16 cellular contexts compared by ENCODE assay signal in the genomic region with DNA sequence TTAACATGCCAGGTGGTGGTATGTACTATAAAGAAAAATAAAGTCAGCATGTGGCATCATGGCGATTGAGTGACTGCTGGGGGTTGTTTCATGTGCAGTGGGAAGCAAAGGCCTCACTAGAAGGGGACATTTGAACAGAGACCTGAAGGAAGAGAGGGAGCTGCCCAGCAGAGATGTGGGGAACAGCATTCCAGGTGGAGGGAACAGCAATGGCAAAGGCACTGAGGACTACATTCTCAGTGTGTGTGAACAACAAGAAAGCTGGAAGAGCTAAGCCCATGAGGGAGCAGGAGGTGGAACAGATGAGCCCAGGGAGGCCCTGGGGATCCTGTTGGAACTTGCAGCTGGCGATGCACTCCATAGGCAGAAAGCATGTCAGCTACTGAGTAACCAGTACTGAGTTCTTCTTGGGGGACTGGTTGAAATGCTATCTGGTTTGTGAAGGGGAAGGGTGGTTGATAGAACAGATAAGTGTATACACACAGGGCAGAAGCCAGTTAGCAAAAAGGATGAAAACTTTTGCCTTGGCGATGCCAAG. TPM values are rescaled to one million over a fixed set of nuclear protein-coding genes. Genes with fewer than 3 reads are reported as not detected.
DNase-seq lines count a peak whose midpoint lies in the region; ATAC-seq, FAIRE-seq and TF ChIP-seq lines count a peak whose summit lies in the region.
"Had no signal": no experiment of that assay in that cellular context is flagged by ENCODE, and none has a peak within 500 bp of the region (broad histone marks: within the 10 kb centered on the region; RNA-seq: fewer than 3 reads in every experiment).

No MANE protein-coding gene starts in this region.

- no peak for ATAC-seq in activated naive CD8-positive, alpha-beta T cell treated with anti-CD3 and anti-CD28 coated beads, Interleukin-2, amount 50 U/mL, for 24 hours
- no peak for ATAC-seq in GM18498 (IDR thresholded peaks at IDR 0.05; ENCODE audit: unreplicated experiment)
- ATAC-seq: GM12878, GM23338 had no signal

- no peak overlapping the region for H3K56ac ChIP-seq in H1 (replicated peaks; ENCODE audit: insufficient read length, low read depth, low read length)

- intact Hi-C loops in sigmoid colon (cut with DNase I), result no loop called here

- H3K23ac ChIP-seq in H1 (ENCODE audit: insufficient read length) (no peak overlapping the region), mesenchymal stem cell (ENCODE audit: low read length in 2 of 2) (no peak overlapping the region)

- H3K4ac ChIP-seq in H1 (replicated peaks; ENCODE audit: insufficient read length, low read depth, low read length) (no peak overlapping the region), mesenchymal stem cell (ENCODE audit: low read depth in 1 of 2, low read length in 2 of 2) (no peak overlapping the region)

- no peaks in the 10 kb centered on the region for H3K27me3 Mint-ChIP-seq in activated naive CD8-positive, alpha-beta T cell
- no peaks in the 10 kb centered on the region for H3K27me3 Mint-ChIP-seq in activated naive CD8-positive, alpha-beta T cell treated with anti-CD3 and anti-CD28 coated beads, Interleukin-2, amount 50 U/mL, for 24 hours

- H3K79me1 ChIP-seq in H1 (ENCODE audit: low read depth, low read length) (no peaks in the 10 kb centered on the region), mesenchymal stem cell (replicated peaks; ENCODE audit: low read length, poor library complexity, severe bottlenecking) (no peaks in the 10 kb centered on the region)

- H3K23me2 ChIP-seq in H1 (ENCODE audit: low read depth, low read length), result no peaks in the 10 kb centered on the region; the same call in 1 of the 2 replicates

- H3K4me1 Mint-ChIP-seq in activated naive CD8-positive, alpha-beta T cell (ENCODE audit: low read depth), result peaks cover 2% of the 10 kb centered on the region
- H3K4me1 Mint-ChIP-seq in activated naive CD8-positive, alpha-beta T cell treated with anti-CD3 and anti-CD28 coated beads, Interleukin-2, amount 50 U/mL, for 24 hours, result peaks cover 10% of the 10 kb centered on the region

- no peaks in the 10 kb centered on the region for H3K79me2 ChIP-seq in H1 (ENCODE audit: control insufficient read depth in 1 of 2, insufficient read depth in 2 of 2, low read length in 2 of 2)

- peak overlapping the region; percentile 7 for H3K27ac Mint-ChIP-seq in activated naive CD8-positive, alpha-beta T cell
- no peak overlapping the region for H3K27ac Mint-ChIP-seq in activated naive CD8-positive, alpha-beta T cell treated with anti-CD3 and anti-CD28 coated beads, Interleukin-2, amount 50 U/mL, for 24 hours
- H3K27ac Mint-ChIP-seq: GM23338 had no signal

- no peak for DNase-seq in activated naive CD8-positive, alpha-beta T cell treated with anti-CD3 and anti-CD28 coated beads, Interleukin-2, amount 50 U/mL, for 24 hours
- no peak for DNase-seq in SK-N-MC (ENCODE audit: low read depth, low spot score)
- no peak for DNase-seq in H1 (ENCODE audit: low read depth in 1 of 2, low spot score in 2 of 2)
- DNase-seq in mesenchymal stem cell, result no peak
- no peak for DNase-seq in sigmoid colon
- DNase-seq in effector CD4-positive, alpha-beta T cell, result no peak
- DNase-seq: 8988T, AML-193, DMS79 had no signal

- no peak for TF ChIP-seq RAD21 in H1 (IDR thresholded peaks at IDR 0.05 in 1 of 2, conservative IDR thresholded peaks at IDR 0.05 in 1 of 2; ENCODE audit: low read depth in 2 of 2, low read length in 2 of 2)

- no peaks in the 10 kb centered on the region; a peak in 1 of 7 replicates for H3K27me3 ChIP-seq in H1 (replicated peaks in 1 of 4; ENCODE audit: control insufficient read depth in 3 of 4, extremely low read depth in 1 of 4, insufficient read depth in 3 of 4, low read length in 3 of 4)
- H3K27me3 ChIP-seq in mesenchymal stem cell (ENCODE audit: control insufficient read depth in 1 of 2, insufficient read depth in 1 of 2, low read length in 2 of 2), result no peaks in the 10 kb centered on the region
- H3K27me3 ChIP-seq in sigmoid colon, result no peaks in the 10 kb centered on the region
- H3K27me3 ChIP-seq: BLaER1 had no signal

- TF ChIP-seq EP300 in H1 (IDR thresholded peaks at IDR 0.05; ENCODE audit: borderline replicate concordance in 1 of 2, low read depth in 2 of 2, low read length in 2 of 2) (no peak), sigmoid colon (IDR thresholded peaks at IDR 0.05) (no peak)

- TF ChIP-seq POLR2A in H1 (IDR thresholded peaks at IDR 0.05; ENCODE audit: control extremely low read depth in 1 of 2, low read depth in 2 of 2, low read length in 2 of 2) (no peak), sigmoid colon (IDR thresholded peaks at IDR 0.05) (no peak)

- no peak overlapping the region for H2BK120ac ChIP-seq in H1 (replicated peaks; ENCODE audit: low read depth, low read length)
- H2BK120ac ChIP-seq in mesenchymal stem cell (ENCODE audit: low read depth, low read length), result no peak overlapping the region

- H2BK5ac ChIP-seq in H1 (ENCODE audit: low read depth, low read length) (no peak overlapping the region), mesenchymal stem cell (ENCODE audit: low read depth, low read length, poor library complexity, severe bottlenecking) (no peak overlapping the region)

- no peaks in the 10 kb centered on the region for H3K36me3 Mint-ChIP-seq in activated naive CD8-positive, alpha-beta T cell
- no peaks in the 10 kb centered on the region for H3K36me3 Mint-ChIP-seq in activated naive CD8-positive, alpha-beta T cell treated with anti-CD3 and anti-CD28 coated beads, Interleukin-2, amount 50 U/mL, for 24 hours (ENCODE audit: low read depth)

- H2BK20ac ChIP-seq in H1 (ENCODE audit: low read length), result no peak overlapping the region

- H4K20me1 ChIP-seq in H1 (replicated peaks in 1 of 2; ENCODE audit: control insufficient read depth in 1 of 2, insufficient read depth in 2 of 2, low read length in 2 of 2), result no peaks in the 10 kb centered on the region
- H4K20me1 ChIP-seq: BLaER1 had no signal

- no peak overlapping the region for H3K4me3 ChIP-seq in SK-N-MC
- no peak overlapping the region for H3K4me3 ChIP-seq in H1 (ENCODE audit: extremely low read depth in 1 of 4, insufficient read depth in 2 of 4, low read depth in 3 of 4, low read length in 4 of 4)
- H3K4me3 ChIP-seq in mesenchymal stem cell (ENCODE audit: insufficient read depth in 1 of 2, low read depth in 1 of 2, low read length in 2 of 2), result no peak overlapping the region
- no peak overlapping the region for H3K4me3 ChIP-seq in sigmoid colon
- H3K4me3 ChIP-seq: BLaER1, GM12878, GM23338, HAP-1 had no signal

- FAIRE-seq in H1 (lab: Jason Lieb, UNC), result no peak
- FAIRE-seq: GM12878, HTR-8/SVneo had no signal

- no peak overlapping the region for H3K4me3 Mint-ChIP-seq in activated naive CD8-positive, alpha-beta T cell
- no peak overlapping the region for H3K4me3 Mint-ChIP-seq in activated naive CD8-positive, alpha-beta T cell treated with anti-CD3 and anti-CD28 coated beads, Interleukin-2, amount 50 U/mL, for 24 hours
- H3K4me3 Mint-ChIP-seq: GM23338 had no signal

- WGBS in H1 (ENCODE audit: extremely low coverage in 1 of 2, insufficient coverage in 1 of 2, insufficient read length in 1 of 2, insufficient replicate concordance in 2 of 2, low coverage in 1 of 2, low lambda C conversion rate in 2 of 2, missing lambda C conversion rate in 1 of 2), 2 experiments, result 76% methylated on average over 3 of the region's 3 CpGs; no CpG with 5 or more reads in 1 of the 2 experiments
- 96% methylated on average over 3 of the region's 3 CpGs for WGBS in mesenchymal stem cell
- WGBS in sigmoid colon, 2 donors, result 90 to 91% methylated on average over 3 of the region's 3 CpGs

- POLR2A ChIA-PET in H1 (lab: Charles Lee; ENCODE audit: partially characterized antibody), result interaction anchor here (1.8 kb wide), 1 partner anchor 22 kb away, joined by 5 read pairs; no protein-coding TSS in a partner anchor

- H2BK12ac ChIP-seq in H1 (ENCODE audit: low read depth, low read length), result no peak overlapping the region; the same call in 1 of the 2 replicates
- no peak overlapping the region for H2BK12ac ChIP-seq in mesenchymal stem cell (ENCODE audit: low read length in 2 of 2)

- H2AFZ ChIP-seq in H1 (ENCODE audit: low read length), result no peak overlapping the region
- H2AFZ ChIP-seq in mesenchymal stem cell (ENCODE audit: low read depth, low read length), result no peak overlapping the region
- H2AFZ ChIP-seq: GM23338 had no signal

- H4K8ac ChIP-seq in H1 (ENCODE audit: extremely low read depth, insufficient read depth, low read length) (no peak overlapping the region), mesenchymal stem cell (ENCODE audit: low read length) (peak overlapping the region; percentile 72)

- CTCF ChIA-PET in H1 (lab: Charles Lee; ENCODE audit: partially characterized antibody), result interaction anchor here (0.9 to 2.2 kb wide), 4 partner anchors 11 to 194 kb away, joined by 3 to 7 read pairs (median 4); no protein-coding TSS in a partner anchor

- H3K9ac ChIP-seq in SK-N-MC (ENCODE audit: insufficient read length), result no peak overlapping the region
- no peak overlapping the region for H3K9ac ChIP-seq in H1 (replicated peaks in 1 of 4; ENCODE audit: extremely low read depth in 1 of 4, low read depth in 3 of 4, low read length in 3 of 4)
- no peak overlapping the region for H3K9ac ChIP-seq in mesenchymal stem cell (ENCODE audit: low read length)
- H3K9ac ChIP-seq: BLaER1 had no signal

- H2AK5ac ChIP-seq in H1 (ENCODE audit: low read depth, low read length) (no peak overlapping the region), mesenchymal stem cell (ENCODE audit: low read length, severe bottlenecking) (no peak overlapping the region)

- H2BK15ac ChIP-seq in H1 (ENCODE audit: low read length) (no peak overlapping the region), mesenchymal stem cell (ENCODE audit: low read depth, poor library complexity, severe bottlenecking) (no peak overlapping the region)

- TF ChIP-seq CTCF in H1 (IDR thresholded peaks at IDR 0.05; ENCODE audit: control extremely low read depth in 1 of 3, insufficient read depth in 1 of 3, low read depth in 1 of 3, low read length in 3 of 3) (no peak), sigmoid colon (IDR thresholded peaks at IDR 0.05) (no peak)

- H3K9me3 ChIP-seq in SK-N-MC (ENCODE audit: low read depth, low read length), result no peaks in the 10 kb centered on the region
- no peaks in the 10 kb centered on the region for H3K9me3 ChIP-seq in H1 (ENCODE audit: insufficient read depth in 2 of 2, low read depth in 1 of 2, low read length in 1 of 2)
- no peaks in the 10 kb centered on the region for H3K9me3 ChIP-seq in mesenchymal stem cell (ENCODE audit: control insufficient read depth, low read length)
- H3K9me3 ChIP-seq in sigmoid colon, result no peaks in the 10 kb centered on the region
- H3K9me3 ChIP-seq: HAP-1 had no signal

- H3K4me1 ChIP-seq in H1 (replicated peaks in 1 of 4; ENCODE audit: control insufficient read depth in 3 of 4, insufficient read depth in 4 of 4, low read length in 3 of 4) (no peaks in the 10 kb centered on the region), mesenchymal stem cell (ENCODE audit: control insufficient read depth, insufficient read depth, low read depth, low read length) (no peaks in the 10 kb centered on the region), sigmoid colon (no peaks in the 10 kb centered on the region)

- no peaks in the 10 kb centered on the region for H3K9me3 Mint-ChIP-seq in activated naive CD8-positive, alpha-beta T cell (ENCODE audit: low read depth)
- H3K9me3 Mint-ChIP-seq in activated naive CD8-positive, alpha-beta T cell treated with anti-CD3 and anti-CD28 coated beads, Interleukin-2, amount 50 U/mL, for 24 hours, result no peaks in the 10 kb centered on the region
- H3K9me3 Mint-ChIP-seq: GM23338 had no signal

- H4K5ac ChIP-seq in H1 (ENCODE audit: insufficient read length, low read depth, low read length), result no peak overlapping the region

- H3K36me3 ChIP-seq in SK-N-MC (ENCODE audit: insufficient read depth, low read length), result no peaks in the 10 kb centered on the region
- no peaks in the 10 kb centered on the region for H3K36me3 ChIP-seq in H1 (ENCODE audit: control insufficient read depth in 2 of 4, insufficient read depth in 4 of 4, low read length in 3 of 4)
- H3K36me3 ChIP-seq in mesenchymal stem cell (ENCODE audit: control insufficient read depth in 1 of 2, insufficient read depth in 2 of 2, low read depth in 1 of 2, low read length in 2 of 2), result no peaks in the 10 kb centered on the region
- no peaks in the 10 kb centered on the region for H3K36me3 ChIP-seq in sigmoid colon
- H3K36me3 ChIP-seq: BLaER1, HAP-1 had no signal

- H3K14ac ChIP-seq in H1 (ENCODE audit: insufficient read length) (no peak overlapping the region), mesenchymal stem cell (ENCODE audit: low read length in 2 of 2) (no peak overlapping the region)

- H3K4me2 ChIP-seq in H1 (ENCODE audit: insufficient read depth in 1 of 2, low read depth in 2 of 2, low read length in 2 of 2) (no peak overlapping the region), mesenchymal stem cell (ENCODE audit: low read length, poor library complexity, severe bottlenecking) (no peak overlapping the region)
- H3K4me2 ChIP-seq: BLaER1, GM23338 had no signal

- H3K27ac ChIP-seq in SK-N-MC, result 0 out of 2 replicates have a peak overlapping the region, but pooled peaks have one; percentile 86
- no peak overlapping the region for H3K27ac ChIP-seq in H1 (ENCODE audit: low read depth, low read length)
- no peak overlapping the region for H3K27ac ChIP-seq in mesenchymal stem cell (ENCODE audit: low read length, poor library complexity, severe bottlenecking)
- no peak overlapping the region for H3K27ac ChIP-seq in sigmoid colon
- H3K27ac ChIP-seq: BLaER1 had no signal

- no peak overlapping the region for H3K18ac ChIP-seq in H1 (ENCODE audit: extremely low read depth, low read length)
- H3K18ac ChIP-seq in mesenchymal stem cell (ENCODE audit: low read depth in 1 of 2, low read length in 2 of 2), result no peak overlapping the region

- H4K91ac ChIP-seq in H1 (replicated peaks; ENCODE audit: insufficient read length, low read length) (no peak overlapping the region), mesenchymal stem cell (ENCODE audit: low read length) (peak overlapping the region; percentile 75)

RNA-seq across cellular contexts. Expression of a gene that starts 29.2 kb away (rescaled TPM):
- total RNA-seq in H1 (2021; fragmentation: NEBNext Ultra II Directional; extraction: Animal tissue kit (Norgen Biotek cat#: 25700)), result not detected in 2 replicates
- polyA plus RNA-seq in H1 (2011; rRNA removed) (not detected in 2 replicates), sigmoid colon (not detected)
- not detected for polyA plus RNA-seq in H1 (2011; cell fraction: cytosol; rRNA removed)
- not detected for polyA plus RNA-seq in H1 (2011; cell fraction: nucleus; rRNA removed)
- not detected in 4 replicates for polyA plus RNA-seq in H1 (2012, experiment 1 of 2)
- polyA plus RNA-seq in H1 (2012, experiment 2 of 2), result not detected
- polyA plus RNA-seq in H1 (2013, experiment 1 of 2), result 0.02 TPM
- polyA plus RNA-seq in H1 (2013, experiment 2 of 2), result 0.04 TPM
- polyA minus RNA-seq in H1 (2011; rRNA and poly(A)+ RNA removed), result not detected in 2 replicates
- polyA minus RNA-seq in H1 (2011; cell fraction: cytosol; rRNA and poly(A)+ RNA removed), result not detected
- not detected for polyA minus RNA-seq in H1 (2011; cell fraction: nucleus; rRNA and poly(A)+ RNA removed)
- polyA plus RNA-seq in mesenchymal stem cell (2013, experiment 1 of 2), result not detected
- polyA plus RNA-seq in mesenchymal stem cell (2013, experiment 2 of 2), result not detected
- total RNA-seq in sigmoid colon, result not detected
- total RNA-seq: GM12878, GM23338 had no signal
- polyA plus RNA-seq: GM12878, GM23338 had no signal
